In the genomic region with DNA sequence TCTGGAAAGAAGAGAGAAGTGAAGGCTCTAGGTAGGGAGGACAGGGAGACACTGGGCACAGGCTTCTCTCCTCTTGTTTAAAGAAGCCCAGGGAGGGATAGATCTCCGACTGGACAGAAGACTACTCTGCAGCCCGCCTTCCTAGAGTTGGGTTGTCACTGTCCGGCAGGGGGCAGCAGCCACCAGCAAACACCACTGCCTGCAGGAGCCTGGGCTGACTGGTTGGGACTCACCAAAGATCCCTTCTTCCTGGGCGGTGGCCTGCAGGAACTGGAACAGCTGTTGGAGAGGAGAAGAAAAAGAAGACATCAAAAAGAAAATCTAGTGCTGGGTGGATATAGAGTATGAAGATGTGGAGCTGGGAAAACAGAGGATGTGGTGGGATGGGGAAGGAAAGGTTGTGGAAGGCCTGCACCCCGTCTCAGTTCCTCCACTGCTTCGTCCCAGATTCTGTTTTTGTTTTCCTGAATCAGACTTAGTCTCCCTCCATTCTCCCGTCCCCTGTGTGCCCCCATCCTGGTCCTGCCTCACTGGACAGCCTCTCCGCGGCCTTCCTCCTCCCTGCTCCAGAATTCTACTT, we compare ENCODE assay signal across 8 cellular contexts. TPM values are rescaled to one million over a fixed set of nuclear protein-coding genes. Genes with fewer than 3 reads are reported as not detected.
DNase-seq lines count a peak whose midpoint lies in the region; ATAC-seq and TF ChIP-seq lines count a peak whose summit lies in the region.
"Not testable (repeated sequence)": the region's sequence is repeated elsewhere in the genome, so short reads cannot be mapped to it uniquely, and the experiment has no call there.

No MANE protein-coding gene starts in this region.

- H2AK5ac ChIP-seq in neuronal stem cell (ENCODE audit: low read depth, low read length), result not testable (repeated sequence)

- H2AFZ ChIP-seq in neuronal stem cell (ENCODE audit: low read length), result not testable (repeated sequence)

- not testable (repeated sequence) for H3K27ac ChIP-seq in neuronal stem cell (replicated peaks; ENCODE audit: low read length); testis

- TF ChIP-seq CTCF in GM12864 (IDR thresholded peaks at IDR 0.05; ENCODE audit: low read depth, low read length, missing control alignments) (peak; percentile 82), fibroblast of villous mesenchyme (IDR thresholded peaks at IDR 0.05; ENCODE audit: insufficient read depth, low read depth, low read length) (peak; percentile 80), testis (IDR thresholded peaks at IDR 0.05) (peak; percentile 72 to 84 (median 83))

- not testable (repeated sequence) for H3K23ac ChIP-seq in neuronal stem cell (ENCODE audit: low read depth, low read length, poor library complexity)

- not testable (repeated sequence) for H4K91ac ChIP-seq in neuronal stem cell (ENCODE audit: low read depth, low read length, poor library complexity)

- H3K9me3 ChIP-seq in neuronal stem cell (replicated peaks in 1 of 2; ENCODE audit: control insufficient read depth in 2 of 2, insufficient read depth in 1 of 2, low read depth in 1 of 2, low read length in 2 of 2); testis: not testable (repeated sequence)

- not testable (repeated sequence) for H3K4ac ChIP-seq in neuronal stem cell (ENCODE audit: low read length)

- not testable (repeated sequence) for H2BK12ac ChIP-seq in neuronal stem cell (ENCODE audit: low read length)

- not testable (repeated sequence) for H3K79me1 ChIP-seq in neuronal stem cell (ENCODE audit: low read depth, low read length)

- H2BK5ac ChIP-seq in neuronal stem cell (ENCODE audit: low read length), result not testable (repeated sequence)

- H3K4me2 ChIP-seq in neuronal stem cell (ENCODE audit: insufficient read depth, low read length, poor library complexity, severe bottlenecking), result not testable (repeated sequence)

- ATAC-seq in HG02678 (IDR thresholded peaks at IDR 0.05; ENCODE audit: unreplicated experiment), result peak; percentile 86

- H3K4me1 ChIP-seq in neuronal stem cell (ENCODE audit: control insufficient read depth in 2 of 2, insufficient read depth in 1 of 2, low read depth in 1 of 2, low read length in 2 of 2); testis: not testable (repeated sequence)

- DNase-seq in GM12864 (ENCODE audit: low read depth), result not testable (repeated sequence)
- peak; percentile 29 for DNase-seq in NCI-H128 (lab: John Stamatoyannopoulos, UW; ENCODE audit: unreplicated experiment)
- DNase-seq in SKM-1 treated with dmso at 0.1 percent for 144 hours (lab: John Stamatoyannopoulos, UW; ENCODE audit: unreplicated experiment), result peak; percentile 41
- DNase-seq in activated naive CD4-positive, alpha-beta T cell (lab: John Stamatoyannopoulos, UW), result peak in 3 of 4 experiments; percentile 28 to 50 (median 31)
- peak; percentile 76 for DNase-seq in fibroblast of villous mesenchyme (ENCODE audit: low read depth)
- DNase-seq in neuronal stem cell (ENCODE audit: low spot score), result peak; percentile 57
- peak; percentile 91 for DNase-seq in testis

- intact Hi-C loops in testis (cut with DNase I; ENCODE audit: low total_unique reads), result not testable (repeated sequence)

- not testable (repeated sequence) for H4K8ac ChIP-seq in neuronal stem cell (ENCODE audit: low read depth, low read length)

- TF ChIP-seq POLR2A in testis (IDR thresholded peaks at IDR 0.05), result not testable (repeated sequence)

- peaks cover 6 to 31% of the 10 kb centered on the region in 2 donors for H3K36me3 ChIP-seq in neuronal stem cell (replicated peaks in 1 of 2; ENCODE audit: control insufficient read depth in 2 of 2, insufficient read depth in 2 of 2, low read length in 2 of 2)
- H3K36me3 ChIP-seq in testis (ENCODE audit: low read depth, missing control alignments), result not testable (repeated sequence)

- not testable (repeated sequence) for H3K4me3 ChIP-seq in GM12864 (ENCODE audit: low read depth, low read length); fibroblast of villous mesenchyme (ENCODE audit: low read depth, low read length); neuronal stem cell (ENCODE audit: low read length in 2 of 2); testis

- H2BK120ac ChIP-seq in neuronal stem cell (ENCODE audit: low read depth, low read length), result not testable (repeated sequence)

- H3K27me3 ChIP-seq in neuronal stem cell (ENCODE audit: control insufficient read depth in 3 of 3, insufficient read depth in 3 of 3, low read depth in 1 of 3, low read length in 3 of 3); testis: not testable (repeated sequence)

- no CpG with 5 or more reads among the region's 9 CpGs for WGBS in neuronal stem cell (ENCODE audit: extremely low coverage in 2 of 2, insufficient read length in 2 of 2, insufficient replicate concordance in 1 of 2), 2 donors
- 65 to 66% methylated on average over 9 of the region's 9 CpGs for WGBS in testis, 2 donors

- H3K18ac ChIP-seq in neuronal stem cell (ENCODE audit: low read length), result not testable (repeated sequence)

- H3K9ac ChIP-seq in neuronal stem cell (ENCODE audit: low read depth, low read length, poor library complexity), result not testable (repeated sequence)

- H3K14ac ChIP-seq in neuronal stem cell (ENCODE audit: low read length), result not testable (repeated sequence)

- not testable (repeated sequence) for H2BK15ac ChIP-seq in neuronal stem cell (ENCODE audit: low read length)

RNA-seq across cellular contexts. Expression of a gene that starts 11.6 kb away (rescaled TPM):
- 26.3 and 28.3 TPM in 2 replicates for total RNA-seq in fibroblast of villous mesenchyme
- 19.9 TPM for polyA plus RNA-seq in neuronal stem cell (2013, experiment 1 of 2)
- 18.9 TPM for polyA plus RNA-seq in neuronal stem cell (2013, experiment 2 of 2)
- 10 to 100 TPM; 48.5 to 48.9 TPM for total RNA-seq in testis
- polyA plus RNA-seq in testis (ENCODE audit: insufficient read depth, low read depth, low replicate concordance), result 73.8 TPM
